In genomic region chr6:68636710-68637470, GRCh38 we compare ENCODE assay signal across 1 cellular context.
TF ChIP-seq lines count a peak whose summit lies in the region.

No MANE protein-coding gene starts in this region.

TF ChIP-seq in GM23338, 12 proteins besides CTCF, POLR2A, EP300 and RAD21 (continued from another document):
- TF ChIP-seq ZNF462 (CRISPR knock-in tag; IDR thresholded peaks at IDR 0.05) (no peak), EZH2phosphoT487 (IDR thresholded peaks at IDR 0.05; ENCODE audit: unreplicated experiment) (no peak), NANOG (IDR thresholded peaks at IDR 0.05; ENCODE audit: borderline replicate concordance) (no peak), POLR2AphosphoS5 (IDR thresholded peaks at IDR 0.05; ENCODE audit: low read depth) (no peak)
- TF ChIP-seq, protein P1, sequence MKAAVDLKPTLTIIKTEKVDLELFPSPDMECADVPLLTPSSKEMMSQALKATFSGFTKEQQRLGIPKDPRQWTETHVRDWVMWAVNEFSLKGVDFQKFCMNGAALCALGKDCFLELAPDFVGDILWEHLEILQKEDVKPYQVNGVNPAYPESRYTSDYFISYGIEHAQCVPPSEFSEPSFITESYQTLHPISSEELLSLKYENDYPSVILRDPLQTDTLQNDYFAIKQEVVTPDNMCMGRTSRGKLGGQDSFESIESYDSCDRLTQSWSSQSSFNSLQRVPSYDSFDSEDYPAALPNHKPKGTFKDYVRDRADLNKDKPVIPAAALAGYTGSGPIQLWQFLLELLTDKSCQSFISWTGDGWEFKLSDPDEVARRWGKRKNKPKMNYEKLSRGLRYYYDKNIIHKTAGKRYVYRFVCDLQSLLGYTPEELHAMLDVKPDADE (IDR thresholded peaks at IDR 0.05), result no peak
